In the genomic region with DNA sequence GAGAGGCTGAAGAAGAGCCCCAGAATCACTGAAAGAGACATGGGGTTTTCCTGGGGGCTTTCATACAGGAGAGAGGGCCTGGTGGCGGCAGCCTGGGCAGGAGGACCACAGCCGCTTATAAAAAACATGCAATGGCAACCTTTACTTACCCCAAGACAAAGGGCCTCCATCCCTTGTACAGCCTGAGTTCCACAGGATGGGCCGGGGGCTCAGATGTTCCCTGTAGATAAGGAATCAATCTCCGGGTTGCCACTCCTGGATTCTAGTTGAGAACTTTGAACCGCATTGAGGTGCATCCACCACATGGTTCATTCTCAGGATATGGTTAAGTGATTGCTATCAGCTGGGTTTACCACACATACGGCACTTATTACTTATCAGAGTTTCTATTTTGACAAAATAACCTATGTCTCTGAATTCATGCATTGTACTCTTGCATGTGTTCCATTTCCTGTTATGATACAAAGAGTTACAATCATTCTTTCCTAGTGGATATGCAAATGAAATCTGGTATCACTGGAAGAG, we compare ENCODE assay signal across 13 cellular contexts.
DNase-seq lines count a peak whose midpoint lies in the region; ATAC-seq and TF ChIP-seq lines count a peak whose summit lies in the region.
"Had no signal": no experiment of that assay in that cellular context is flagged by ENCODE, and none has a peak within 500 bp of the region (broad histone marks: within the 10 kb centered on the region; RNA-seq: fewer than 3 reads in every experiment).

No MANE protein-coding gene starts in this region.

- H3K4me3 ChIP-seq in GM12865 (ENCODE audit: low read depth, low read length): no peak overlapping the region
- no peak overlapping the region for H3K4me3 ChIP-seq in osteoblast (ENCODE audit: insufficient read depth, low read length)
- H3K4me3 ChIP-seq: SK-N-MC had no signal

- no peaks in the 10 kb centered on the region for H3K79me2 ChIP-seq in osteoblast (ENCODE audit: insufficient read depth, low read length)

- no peaks in the 10 kb centered on the region for H3K27me3 ChIP-seq in osteoblast (ENCODE audit: insufficient read depth, low read length)

- no peak overlapping the region for H3K4me2 ChIP-seq in osteoblast (ENCODE audit: insufficient read depth, low read length)

- H3K4me1 Mint-ChIP-seq in activated CD8-positive, alpha-beta T cell treated with anti-CD3 and anti-CD28 coated beads for 36 hours (ENCODE audit: low read depth): peaks cover 7% of the 10 kb centered on the region
- H3K4me1 Mint-ChIP-seq: CD4-positive, CD25-positive, alpha-beta regulatory T cell had no signal

- no peak overlapping the region for H3K27ac Mint-ChIP-seq in activated CD8-positive, alpha-beta T cell treated with anti-CD3 and anti-CD28 coated beads for 36 hours
- H3K27ac Mint-ChIP-seq: CD4-positive, CD25-positive, alpha-beta regulatory T cell had no signal

- CTCF ChIA-PET in activated CD8-positive, alpha-beta T cell treated with anti-CD3 and anti-CD28 coated beads for 36 hours (lab: Charles Lee): no interaction called here
- CTCF ChIA-PET in HEK293T (lab: Yijun Ruan, JAX): no interaction called here

- intact Hi-C loops in activated CD8-positive, alpha-beta T cell treated with anti-CD3 and anti-CD28 coated beads for 36 hours (cut with micrococcal nuclease): no loop called here

- H3K9me3 Mint-ChIP-seq in activated CD8-positive, alpha-beta T cell treated with anti-CD3 and anti-CD28 coated beads for 36 hours: peaks cover 3% of the 10 kb centered on the region

- TF ChIP-seq CTCF in GM12865 (IDR thresholded peaks at IDR 0.05; ENCODE audit: insufficient read depth, low read depth, low read length, missing control alignments) (no peak), osteoblast (IDR thresholded peaks at IDR 0.05; ENCODE audit: extremely low read depth, low read depth, low read length) (no peak)
- no peak for TF ChIP-seq CTCF in activated CD8-positive, alpha-beta T cell treated with anti-CD3 and anti-CD28 coated beads for 36 hours (IDR thresholded peaks at IDR 0.05)

- H3K27me3 Mint-ChIP-seq in activated CD8-positive, alpha-beta T cell treated with anti-CD3 and anti-CD28 coated beads for 36 hours: no peaks in the 10 kb centered on the region
- H3K27me3 Mint-ChIP-seq: CD4-positive, CD25-positive, alpha-beta regulatory T cell had no signal

- no peak overlapping the region for H3K27ac ChIP-seq in osteoblast (ENCODE audit: low read depth, low read length)
- H3K27ac ChIP-seq: SK-N-MC had no signal

- no peak overlapping the region for H2AFZ ChIP-seq in osteoblast (ENCODE audit: low read length)

- no peaks in the 10 kb centered on the region for H4K20me1 ChIP-seq in osteoblast (ENCODE audit: insufficient read depth, low read length)

- no peaks in the 10 kb centered on the region for H3K9me3 ChIP-seq in osteoblast (ENCODE audit: low read depth, low read length)

- no peaks in the 10 kb centered on the region for H3K36me3 Mint-ChIP-seq in activated CD8-positive, alpha-beta T cell treated with anti-CD3 and anti-CD28 coated beads for 36 hours (ENCODE audit: low read depth)
- H3K36me3 Mint-ChIP-seq: CD4-positive, CD25-positive, alpha-beta regulatory T cell had no signal

- H3K36me3 ChIP-seq in osteoblast (ENCODE audit: insufficient read depth, low read length): no peaks in the 10 kb centered on the region

- POLR2A ChIA-PET in activated CD8-positive, alpha-beta T cell treated with anti-CD3 and anti-CD28 coated beads for 36 hours (lab: Charles Lee): no interaction called here
- POLR2A ChIA-PET in HEK293T (lab: Yijun Ruan, JAX): no interaction called here

- H3K4me3 Mint-ChIP-seq in activated CD8-positive, alpha-beta T cell treated with anti-CD3 and anti-CD28 coated beads for 36 hours: no peak overlapping the region
- H3K4me3 Mint-ChIP-seq: CD4-positive, CD25-positive, alpha-beta regulatory T cell had no signal

- DNase-seq in GM12865 (ENCODE audit: low read depth): peak; percentile 64
- peak; percentile 9 for DNase-seq in activated CD8-positive, alpha-beta T cell treated with anti-CD3 and anti-CD28 coated beads for 36 hours
- DNase-seq in HEK293T (ENCODE audit: extremely low spot score): no peak
- DNase-seq in H4 (ENCODE audit: low spot score): no peak
- no peak for DNase-seq in osteoblast (ENCODE audit: insufficient read length, low spot score, missing footprints)
- no peak for DNase-seq in mesenteric fat pad (ENCODE audit: low spot score)
- DNase-seq: NCI-H1105 treated with DMSO at 0.1 percent for 48 hours, small intestine, trophoblast cell had no signal

- peak; percentile 85 for ATAC-seq in GM19438 (IDR thresholded peaks at IDR 0.05; ENCODE audit: low read depth, unreplicated experiment)
- peak; percentile 88 for ATAC-seq in HG03025 (IDR thresholded peaks at IDR 0.05; ENCODE audit: low FRiP score, unreplicated experiment)
- peak; percentile 72 for ATAC-seq in activated CD8-positive, alpha-beta T cell treated with anti-CD3 and anti-CD28 coated beads for 36 hours

- no peaks in the 10 kb centered on the region for H3K4me1 ChIP-seq in osteoblast (ENCODE audit: insufficient read depth, low read length)

TF ChIP-seq in HEK293T, 16 proteins besides CTCF, POLR2A, EP300 and RAD21:
- TF ChIP-seq HDGF (IDR thresholded peaks at IDR 0.05; ENCODE audit: borderline replicate concordance) (no peak), NFRKB (IDR thresholded peaks at IDR 0.05) (no peak), L3MBTL2 (conservative IDR thresholded peaks at IDR 0.05) (no peak), FOXM1 (IDR thresholded peaks at IDR 0.05; ENCODE audit: borderline replicate concordance) (no peak), ZNF384 (IDR thresholded peaks at IDR 0.05) (no peak), SUZ12 (IDR thresholded peaks at IDR 0.05) (no peak), FOXA1 (IDR thresholded peaks at IDR 0.05) (no peak), ELF4 (IDR thresholded peaks at IDR 0.05) (no peak), CTBP1 (IDR thresholded peaks at IDR 0.05; ENCODE audit: borderline replicate concordance) (no peak)
- TF ChIP-seq, protein P1, sequence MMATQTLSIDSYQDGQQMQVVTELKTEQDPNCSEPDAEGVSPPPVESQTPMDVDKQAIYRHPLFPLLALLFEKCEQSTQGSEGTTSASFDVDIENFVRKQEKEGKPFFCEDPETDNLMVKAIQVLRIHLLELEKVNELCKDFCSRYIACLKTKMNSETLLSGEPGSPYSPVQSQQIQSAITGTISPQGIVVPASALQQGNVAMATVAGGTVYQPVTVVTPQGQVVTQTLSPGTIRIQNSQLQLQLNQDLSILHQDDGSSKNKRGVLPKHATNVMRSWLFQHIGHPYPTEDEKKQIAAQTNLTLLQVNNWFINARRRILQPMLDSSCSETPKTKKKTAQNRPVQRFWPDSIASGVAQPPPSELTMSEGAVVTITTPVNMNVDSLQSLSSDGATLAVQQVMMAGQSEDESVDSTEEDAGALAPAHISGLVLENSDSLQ (IDR thresholded peaks at IDR 0.05): no peak

Comparison
In these comparisons a context has a peak if more than half of its experiments do, and no peak if none do; other contexts are left out.
1. DNase-seq: peak in GM12865 (single experiment) and activated CD8-positive, alpha-beta T cell treated with anti-CD3 and anti-CD28 coated beads for 36 hours (single experiment); none in HEK293T (single experiment), H4 (single experiment), osteoblast (single experiment) and mesenteric fat pad (single experiment).
2. Peak in every context shown above with its lines, with median percentiles within 50 percentile points of each other: ATAC-seq.